18 cellular contexts compared by ENCODE assay signal in genomic region chr2:66390152-66390551, GRCh38. TPM values are rescaled to one million over a fixed set of nuclear protein-coding genes. Genes with fewer than 3 reads are reported as not detected.
"Had no signal": no experiment of that assay in that cellular context is flagged by ENCODE, and none has a peak within 500 bp of the region (broad histone marks: within the 10 kb centered on the region; RNA-seq: fewer than 3 reads in every experiment).

No MANE protein-coding gene starts in this region.

- H3K9me3 Mint-ChIP-seq: activated CD8-positive, alpha-beta T cell treated with anti-CD3 and anti-CD28 coated beads for 36 hours had no signal

- ATAC-seq: activated CD8-positive, alpha-beta T cell treated with anti-CD3 and anti-CD28 coated beads for 36 hours; mucosa of descending colon; naive thymus-derived CD8-positive, alpha-beta T cell; psoas muscle; sciatic nerve had no signal

- H3K4me1 ChIP-seq: psoas muscle, upper lobe of right lung had no signal

- H3K4me3 ChIP-seq: coronary artery, mucosa of descending colon, psoas muscle, upper lobe of right lung had no signal

- H3K27ac ChIP-seq: coronary artery, psoas muscle, upper lobe of right lung, WERI-Rb-1 had no signal

- H3K4me3 Mint-ChIP-seq: activated CD8-positive, alpha-beta T cell treated with anti-CD3 and anti-CD28 coated beads for 36 hours; activated naive CD4-positive, alpha-beta T cell treated with anti-CD3 and anti-CD28 coated beads for 36 hours; naive thymus-derived CD8-positive, alpha-beta T cell had no signal

- H3K27me3 Mint-ChIP-seq: activated CD8-positive, alpha-beta T cell treated with anti-CD3 and anti-CD28 coated beads for 36 hours; naive thymus-derived CD8-positive, alpha-beta T cell had no signal

- H3K36me3 Mint-ChIP-seq: naive thymus-derived CD8-positive, alpha-beta T cell had no signal

- H3K36me3 ChIP-seq: upper lobe of right lung, WERI-Rb-1 had no signal

- H3K27me3 ChIP-seq: upper lobe of right lung had no signal

- H3K9me3 ChIP-seq: mucosa of descending colon, psoas muscle, upper lobe of right lung had no signal

- H3K27ac Mint-ChIP-seq: activated CD8-positive, alpha-beta T cell treated with anti-CD3 and anti-CD28 coated beads for 36 hours; activated naive CD4-positive, alpha-beta T cell treated with anti-CD3 and anti-CD28 coated beads for 36 hours; naive thymus-derived CD8-positive, alpha-beta T cell had no signal

- H3K4me1 Mint-ChIP-seq: naive thymus-derived CD8-positive, alpha-beta T cell had no signal

- DNase-seq: activated CD4-positive, alpha-beta T cell treated with anti-CD3 and anti-CD28 coated beads for 4 hours; activated CD8-positive, alpha-beta memory T cell treated with anti-CD3 and anti-CD28 coated beads, Interleukin-2, amount 50 U/mL, for 4 hours; activated CD8-positive, alpha-beta T cell treated with anti-CD3 and anti-CD28 coated beads for 36 hours; activated naive CD4-positive, alpha-beta T cell treated with anti-CD3 and anti-CD28 coated beads for 36 hours; caudate nucleus; effector CD8-positive, alpha-beta T cell; left colon; mucosa of descending colon; naive thymus-derived CD8-positive, alpha-beta T cell; occipital lobe; psoas muscle; stimulated activated CD4-positive, alpha-beta T cell treated with anti-CD3 and anti-CD28 coated beads, Interleukin-2, amount 100 ng/mL, for 24 hours; stimulated activated naive CD4-positive, alpha-beta T cell treated with Interleukin-2 at 50 U/mL for 16 hours; T1000; upper lobe of right lung; WERI-Rb-1 had no signal

RNA-seq across cellular contexts. Expression of gene MEIS1, which starts 44.8 kb away (rescaled TPM):
- total RNA-seq: activated CD8-positive, alpha-beta T cell treated with anti-CD3 and anti-CD28 coated beads for 36 hours; activated naive CD4-positive, alpha-beta T cell treated with anti-CD3 and anti-CD28 coated beads for 36 hours; naive thymus-derived CD8-positive, alpha-beta T cell had no signal
- polyA plus RNA-seq: naive thymus-derived CD8-positive, alpha-beta T cell had no signal
